8 cellular contexts compared by ENCODE assay signal in genomic region chr2:156399224-156399949, GRCh38. TPM values are rescaled to one million over a fixed set of nuclear protein-coding genes. Genes with fewer than 3 reads are reported as not detected.
A peak's percentile ranks its signal among the peaks of the same experiment; 100 is the strongest.
DNase-seq lines count a peak whose midpoint lies in the region; ATAC-seq and TF ChIP-seq lines count a peak whose summit lies in the region.

No MANE protein-coding gene starts in this region.

- H3K27me3 ChIP-seq in right atrium auricular region (no peaks in the 10 kb centered on the region), OCI-LY1 (ENCODE audit: insufficient read depth, low read length) (no peaks in the 10 kb centered on the region)
- H3K27me3 ChIP-seq in naive thymus-derived CD4-positive, alpha-beta T cell (ENCODE audit: control insufficient read depth in 2 of 2, insufficient read depth in 2 of 2, low read length in 2 of 2): no peaks in the 10 kb centered on the region

- H3K9me2 ChIP-seq in OCI-LY1 (ENCODE audit: low read depth, low read length): no peaks in the 10 kb centered on the region

- peaks cover 4% of the 10 kb centered on the region for H3K27me3 Mint-ChIP-seq in dendritic cell treated with granulocyte-macrophage colony-stimulating factor and Interleukin-4, amounts not matched to agents 40 ng/mL and 50 ng/mL, for 4 days
- peaks cover 0 to 6% (median 0%) of the 10 kb centered on the region in 5 donors for H3K27me3 Mint-ChIP-seq in naive thymus-derived CD4-positive, alpha-beta T cell

- H3K9me3 ChIP-seq in right atrium auricular region: no peaks in the 10 kb centered on the region
- no peaks in the 10 kb centered on the region for H3K9me3 ChIP-seq in OCI-LY1 (ENCODE audit: low read length)
- H3K9me3 ChIP-seq in naive thymus-derived CD4-positive, alpha-beta T cell (ENCODE audit: control insufficient read depth in 2 of 3, low read length in 3 of 3): no peaks in the 10 kb centered on the region

- no peak for TF ChIP-seq CTCF in right atrium auricular region (IDR thresholded peaks at IDR 0.05)
- TF ChIP-seq CTCF in OCI-LY1 (IDR thresholded peaks at IDR 0.05; ENCODE audit: low read length): no peak

- no peak for ATAC-seq in Right ventricle myocardium inferior
- ATAC-seq in naive thymus-derived CD4-positive, alpha-beta T cell: no peak
- no peak for ATAC-seq in HG03342 (IDR thresholded peaks at IDR 0.05; ENCODE audit: unreplicated experiment)
- no peak for ATAC-seq in GM21423 (IDR thresholded peaks at IDR 0.05; ENCODE audit: unreplicated experiment)

- no peaks in the 10 kb centered on the region for H3K4me1 ChIP-seq in right atrium auricular region
- H3K4me1 ChIP-seq in OCI-LY1 (ENCODE audit: insufficient read depth, low read length, severe bottlenecking): peaks cover 17% of the 10 kb centered on the region
- peaks cover 5 to 6% of the 10 kb centered on the region in 2 donors for H3K4me1 ChIP-seq in naive thymus-derived CD4-positive, alpha-beta T cell (ENCODE audit: control insufficient read depth in 2 of 2, insufficient read depth in 2 of 2, low read length in 2 of 2)

- H3K27ac Mint-ChIP-seq in dendritic cell treated with granulocyte-macrophage colony-stimulating factor and Interleukin-4, amounts not matched to agents 40 ng/mL and 50 ng/mL, for 4 days: peak overlapping the region; percentile 90
- H3K27ac Mint-ChIP-seq in naive thymus-derived CD4-positive, alpha-beta T cell: peak overlapping the region; percentile 91 to 99 (median 95)

- DNase-seq in right atrium auricular region (ENCODE audit: low spot score) (no peak), Right ventricle myocardium inferior (ENCODE audit: missing footprints) (no peak)
- peak in 1 of 9 donors; percentile 3 for DNase-seq in naive thymus-derived CD4-positive, alpha-beta T cell
- DNase-seq in stimulated activated CD8-positive, alpha-beta memory T cell treated with anti-CD3 and anti-CD28 coated beads, Interleukin-4, amount 100 ng/mL, for 48 hours: no peak

- H3K36me3 Mint-ChIP-seq in dendritic cell treated with granulocyte-macrophage colony-stimulating factor and Interleukin-4, amounts not matched to agents 40 ng/mL and 50 ng/mL, for 4 days (ENCODE audit: low read depth): peaks cover 8% of the 10 kb centered on the region
- peaks cover 0 to 6% (median 0%) of the 10 kb centered on the region in 5 donors for H3K36me3 Mint-ChIP-seq in naive thymus-derived CD4-positive, alpha-beta T cell

- peak overlapping the region; percentile 91 for H3K4me3 Mint-ChIP-seq in dendritic cell treated with granulocyte-macrophage colony-stimulating factor and Interleukin-4, amounts not matched to agents 40 ng/mL and 50 ng/mL, for 4 days
- peak overlapping the region; percentile 86 to 96 (median 90) for H3K4me3 Mint-ChIP-seq in naive thymus-derived CD4-positive, alpha-beta T cell

- H3K9ac ChIP-seq in OCI-LY1 (ENCODE audit: low read length): no peak overlapping the region; the same call in 1 of the 2 replicates

- no peaks in the 10 kb centered on the region for H3K9me3 Mint-ChIP-seq in dendritic cell treated with granulocyte-macrophage colony-stimulating factor and Interleukin-4, amounts not matched to agents 40 ng/mL and 50 ng/mL, for 4 days
- peaks cover 0 to 10% (median 0%) of the 10 kb centered on the region in 11 donors for H3K9me3 Mint-ChIP-seq in naive thymus-derived CD4-positive, alpha-beta T cell

- POLR2A ChIA-PET in naive thymus-derived CD4-positive, alpha-beta T cell (lab: Charles Lee): interaction anchor here (0.7 to 2.4 kb wide), 7 partner anchors 12 to 65 kb away, joined by 3 to 28 read pairs (median 11); no protein-coding TSS in a partner anchor

- H4K20me1 ChIP-seq in OCI-LY1 (ENCODE audit: insufficient read depth, low read length): no peaks in the 10 kb centered on the region

- intact Hi-C loops in Right ventricle myocardium inferior (cut with DNase I): no loop called here
- intact Hi-C loops in dendritic cell treated with granulocyte-macrophage colony-stimulating factor and Interleukin-4, amounts not matched to agents 40 ng/mL and 50 ng/mL, for 4 days (cut with micrococcal nuclease): no loop called here
- intact Hi-C loops in naive thymus-derived CD4-positive, alpha-beta T cell (cut with micrococcal nuclease): no loop called here

- H2AFZ ChIP-seq in OCI-LY1 (ENCODE audit: low read length): no peak overlapping the region

- H3K4me2 ChIP-seq in OCI-LY1 (ENCODE audit: low read length): peak overlapping the region; percentile 94

- H3F3A ChIP-seq in OCI-LY1 (ENCODE audit: insufficient read depth, low read length): no peaks in the 10 kb centered on the region

- CTCF ChIA-PET in naive thymus-derived CD4-positive, alpha-beta T cell (lab: Charles Lee): interaction anchor here (1.7 to 2.0 kb wide), 2 partner anchors 52 to 65 kb away, joined by 5 to 18 read pairs; no protein-coding TSS in a partner anchor

- H3K36me3 ChIP-seq in right atrium auricular region (no peaks in the 10 kb centered on the region), OCI-LY1 (ENCODE audit: insufficient read depth, low read length) (no peaks in the 10 kb centered on the region)
- peaks cover 0 to 7% (median 0%) of the 10 kb centered on the region in 3 experiments for H3K36me3 ChIP-seq in naive thymus-derived CD4-positive, alpha-beta T cell (ENCODE audit: control insufficient read depth in 2 of 3, insufficient read depth in 3 of 3, low read length in 3 of 3)

- H3K4me1 Mint-ChIP-seq in dendritic cell treated with granulocyte-macrophage colony-stimulating factor and Interleukin-4, amounts not matched to agents 40 ng/mL and 50 ng/mL, for 4 days (ENCODE audit: low read depth): peaks cover 57% of the 10 kb centered on the region
- peaks cover 16 to 39% (median 23%) of the 10 kb centered on the region in 7 donors for H3K4me1 Mint-ChIP-seq in naive thymus-derived CD4-positive, alpha-beta T cell

- peak overlapping the region; percentile 93 to 95 for H3K27ac ChIP-seq in right atrium auricular region
- no peak overlapping the region for H3K27ac ChIP-seq in OCI-LY1 (ENCODE audit: low read depth, low read length, poor library complexity, severe bottlenecking)
- H3K27ac ChIP-seq in naive thymus-derived CD4-positive, alpha-beta T cell (ENCODE audit: low read depth, low read length): peak overlapping the region; percentile 95

- H3K4me3 ChIP-seq in right atrium auricular region (peak overlapping the region; percentile 62 to 70), OCI-LY1 (ENCODE audit: low read depth, low read length, poor library complexity, severe bottlenecking) (peak overlapping the region; percentile 77)
- peak overlapping the region; percentile 100 for H3K4me3 ChIP-seq in naive thymus-derived CD4-positive, alpha-beta T cell (ENCODE audit: low read length)

- H3K79me2 ChIP-seq in OCI-LY1 (ENCODE audit: insufficient read depth, low read length): no peaks in the 10 kb centered on the region

RNA-seq across cellular contexts. Expression of gene GPD2, which starts 36.8 kb away (rescaled TPM):
- total RNA-seq in right atrium auricular region (10 to 100 TPM; 14.9 to 29.1 TPM), Right ventricle myocardium inferior (18.7 TPM)
- 10 to 100 TPM in 4 of 5 experiments, 1 to 10 TPM in 1; 7.8 to 17.1 (median 11.6) TPM for total RNA-seq in naive thymus-derived CD4-positive, alpha-beta T cell
- 1 to 10 TPM; 2.9 to 8.0 TPM for polyA plus RNA-seq in naive thymus-derived CD4-positive, alpha-beta T cell
